8 cellular contexts compared by ENCODE assay signal in genomic region chr20:43658068-43658722, GRCh38. TPM values are rescaled to one million over a fixed set of nuclear protein-coding genes. Genes with fewer than 3 reads are reported as not detected.
DNase-seq lines count a peak whose midpoint lies in the region; ATAC-seq and TF ChIP-seq lines count a peak whose summit lies in the region.

No MANE protein-coding gene starts in this region.

- no peaks in the 10 kb centered on the region for H3K9me3 Mint-ChIP-seq in activated CD4-positive, alpha-beta T cell treated with anti-CD3 and anti-CD28 coated beads, Interleukin-2, amount 10 ng/mL, durations not matched to agents 7 days and 5 days

- H3K4me1 ChIP-seq in gastrocnemius medialis: peaks cover 4 to 10% of the 10 kb centered on the region in 2 donors

- no peaks in the 10 kb centered on the region for H3K27me3 ChIP-seq in gastrocnemius medialis

- peak overlapping the region; percentile 95 for H3K27ac Mint-ChIP-seq in activated CD4-positive, alpha-beta T cell treated with anti-CD3 and anti-CD28 coated beads, Interleukin-2, amount 10 ng/mL, durations not matched to agents 7 days and 5 days

- in situ Hi-C loops in gastrocnemius medialis (cut with MboI; ENCODE audit: low sequenced_read_pairs in 4 of 4): no loop called here

- TF ChIP-seq CTCF in fibroblast of pulmonary artery (IDR thresholded peaks at IDR 0.05; ENCODE audit: low read length, missing control alignments) (no peak), gastrocnemius medialis (IDR thresholded peaks at IDR 0.05 in 4 of 5, conservative IDR thresholded peaks at IDR 0.05 in 1 of 5) (no peak)

- no peaks in the 10 kb centered on the region for H3K36me3 Mint-ChIP-seq in activated CD4-positive, alpha-beta T cell treated with anti-CD3 and anti-CD28 coated beads, Interleukin-2, amount 10 ng/mL, durations not matched to agents 7 days and 5 days (ENCODE audit: low read depth)

- peak overlapping the region; percentile 94 for H3K4me3 Mint-ChIP-seq in activated CD4-positive, alpha-beta T cell treated with anti-CD3 and anti-CD28 coated beads, Interleukin-2, amount 10 ng/mL, durations not matched to agents 7 days and 5 days

- H3K4me1 Mint-ChIP-seq in activated CD4-positive, alpha-beta T cell treated with anti-CD3 and anti-CD28 coated beads, Interleukin-2, amount 10 ng/mL, durations not matched to agents 7 days and 5 days: peaks cover 16% of the 10 kb centered on the region

- H3K36me3 ChIP-seq in gastrocnemius medialis: no peaks in the 10 kb centered on the region

- no peaks in the 10 kb centered on the region for H3K9me3 ChIP-seq in gastrocnemius medialis

- POLR2A ChIA-PET in activated CD4-positive, alpha-beta T cell treated with anti-CD3 and anti-CD28 coated beads, Interleukin-2, amount 10 ng/mL, durations not matched to agents 7 days and 5 days (lab: Charles Lee): no interaction called here

- peak; percentile 12 for DNase-seq in activated CD4-positive, alpha-beta T cell treated with anti-CD3 and anti-CD28 coated beads, Interleukin-2, amount 10 ng/mL, durations not matched to agents 7 days and 5 days
- DNase-seq in fibroblast of pulmonary artery (ENCODE audit: low read depth): peak; percentile 6
- DNase-seq in gastrocnemius medialis: no peak
- no peak for DNase-seq in GDM1 (lab: John Stamatoyannopoulos, UW)
- no peak for DNase-seq in NCI-H446 (lab: John Stamatoyannopoulos, UW)

- no peaks in the 10 kb centered on the region for H3K27me3 Mint-ChIP-seq in activated CD4-positive, alpha-beta T cell treated with anti-CD3 and anti-CD28 coated beads, Interleukin-2, amount 10 ng/mL, durations not matched to agents 7 days and 5 days

- intact Hi-C loops in gastrocnemius medialis (cut with DNase I; ENCODE audit: low total_unique reads): no loop called here

- no peak for TF ChIP-seq POLR2A in gastrocnemius medialis (IDR thresholded peaks at IDR 0.05)
- TF ChIP-seq POLR2A in GM18505 (IDR thresholded peaks at IDR 0.05; ENCODE audit: borderline replicate concordance, extremely low read depth, insufficient read depth, insufficient read length): no peak

- no peak overlapping the region for H3K27ac ChIP-seq in gastrocnemius medialis

- H3K4me3 ChIP-seq in GM08714 (ENCODE audit: low read length) (peak overlapping the region; percentile 80), fibroblast of pulmonary artery (replicated peaks; ENCODE audit: low read depth, low read length) (peak overlapping the region; percentile 81), gastrocnemius medialis (peak overlapping the region; percentile 62 to 76 (median 74))

- ATAC-seq in HG03457 (IDR thresholded peaks at IDR 0.05; ENCODE audit: unreplicated experiment) (peak; percentile 8), gastrocnemius medialis (no peak), GM18505 (IDR thresholded peaks at IDR 0.05; ENCODE audit: unreplicated experiment) (no peak)

- CTCF ChIA-PET in activated CD4-positive, alpha-beta T cell treated with anti-CD3 and anti-CD28 coated beads, Interleukin-2, amount 10 ng/mL, durations not matched to agents 7 days and 5 days (lab: Charles Lee): no interaction called here

RNA-seq across cellular contexts. Expression of gene MYBL2, which starts 8.7 kb away (rescaled TPM):
- 100 to 1,000 TPM; 106 to 110 TPM for total RNA-seq in activated CD4-positive, alpha-beta T cell treated with anti-CD3 and anti-CD28 coated beads, Interleukin-2, amount 10 ng/mL, durations not matched to agents 7 days and 5 days
- total RNA-seq in gastrocnemius medialis: under 1 TPM in 1 of 4 donors, not detected in 3; 0.55 TPM

Comparison
In these comparisons a context has a peak if more than half of its experiments do, and no peak if none do; other contexts are left out.
1. DNase-seq: peak in activated CD4-positive, alpha-beta T cell treated with anti-CD3 and anti-CD28 coated beads, Interleukin-2, amount 10 ng/mL, durations not matched to agents 7 days and 5 days (single experiment) and fibroblast of pulmonary artery (single experiment); none in gastrocnemius medialis (0 of 2), GDM1 (single experiment) and NCI-H446 (0 of 2).
2. RNA of gene MYBL2, which starts 8.7 kb away (total RNA-seq): 106 to 110 TPM in activated CD4-positive, alpha-beta T cell treated with anti-CD3 and anti-CD28 coated beads, Interleukin-2, amount 10 ng/mL, durations not matched to agents 7 days and 5 days; 0.55 TPM in gastrocnemius medialis; every median in the first group is over 10 times any median in the second.
3. Peak in every context shown above with its lines, with median percentiles within 50 percentile points of each other: H3K4me3 ChIP-seq.